Comparison of ENCODE assay signal across 13 cellular contexts in the genomic region with DNA sequence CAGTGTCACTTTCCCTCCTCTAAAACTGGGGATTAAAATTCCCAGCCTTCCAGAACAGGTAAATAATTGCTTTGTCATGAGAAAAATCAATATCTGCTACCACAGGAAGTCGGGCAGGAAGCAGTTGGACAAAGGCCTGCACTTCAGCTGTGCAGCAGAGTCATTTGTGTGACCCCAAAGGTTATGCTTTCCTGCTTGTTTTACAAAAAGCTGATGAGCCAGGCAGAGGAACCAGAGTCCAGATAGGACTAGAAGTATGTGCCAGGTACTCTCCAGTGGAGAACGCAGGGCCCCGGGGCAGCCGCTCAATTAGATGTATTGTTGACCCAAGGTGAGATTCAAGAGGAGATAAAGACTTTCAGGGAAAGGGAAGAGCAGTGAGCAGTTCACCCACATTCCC.
DNase-seq lines count a peak whose midpoint lies in the region; ATAC-seq, FAIRE-seq and TF ChIP-seq lines count a peak whose summit lies in the region.
"Had no signal": no experiment of that assay in that cellular context is flagged by ENCODE, and none has a peak within 500 bp of the region (broad histone marks: within the 10 kb centered on the region; RNA-seq: fewer than 3 reads in every experiment).

No MANE protein-coding gene starts in this region.

- H3K9me3 Mint-ChIP-seq in endothelial cell (ENCODE audit: unreplicated experiment), result no peaks in the 10 kb centered on the region

- peaks cover 19% of the 10 kb centered on the region for H3K4me1 Mint-ChIP-seq in endothelial cell (ENCODE audit: unreplicated experiment)

- no peaks in the 10 kb centered on the region for H3K36me3 ChIP-seq in ovary
- no peaks in the 10 kb centered on the region for H3K36me3 ChIP-seq in kidney (ENCODE audit: control insufficient read depth in 1 of 2, insufficient read depth in 2 of 2, low read length in 2 of 2)

- no peaks in the 10 kb centered on the region for H3K36me3 Mint-ChIP-seq in endothelial cell (ENCODE audit: low read depth, unreplicated experiment)

- no peak for FAIRE-seq in kidney (lab: Jason Lieb, UNC)
- FAIRE-seq: D721Med had no signal

- no peak for TF ChIP-seq EP300 in ovary (IDR thresholded peaks at IDR 0.05)

- TF ChIP-seq CTCF in endothelial cell (IDR thresholded peaks at IDR 0.05; ENCODE audit: unreplicated experiment) (no peak), ovary (IDR thresholded peaks at IDR 0.05) (no peak), kidney (IDR thresholded peaks at IDR 0.05; ENCODE audit: borderline replicate concordance, extremely low read depth, insufficient read depth) (no peak)

- H3K4me1 ChIP-seq in ovary (ENCODE audit: insufficient read depth) (no peaks in the 10 kb centered on the region), kidney (ENCODE audit: control insufficient read depth in 1 of 2, insufficient read depth in 1 of 2, low read depth in 1 of 2, low read length in 2 of 2) (no peaks in the 10 kb centered on the region)

- intact Hi-C loops in ovary (cut with DNase I) (no loop called here), kidney (cut with DNase I) (no loop called here)

- H3K27ac Mint-ChIP-seq in endothelial cell (ENCODE audit: unreplicated experiment), result peak overlapping the region; percentile 89

- DNase-seq in ELR (ENCODE audit: low read depth), result peak; percentile 79
- DNase-seq in NCI-H510A (lab: John Stamatoyannopoulos, UW), result peak; percentile 14
- peak; percentile 6 for DNase-seq in endothelial cell (ENCODE audit: low spot score)
- DNase-seq in ovary, result peak in 4 of 5 donors; percentile 21 to 51 (median 37)
- DNase-seq in kidney, result no peak
- DNase-seq in cerebellar cortex (ENCODE audit: low spot score), result no peak
- no peak for DNase-seq in activated T-cell treated with anti-CD3 and anti-CD28 coated beads for 4 hours
- DNase-seq: aorta, GOT3, midbrain, NCI-H1930 had no signal

- H3K27me3 Mint-ChIP-seq in endothelial cell (ENCODE audit: unreplicated experiment), result no peaks in the 10 kb centered on the region

- no peak for TF ChIP-seq POLR2A in ovary (IDR thresholded peaks at IDR 0.05)

- no peaks in the 10 kb centered on the region for H3K27me3 ChIP-seq in ovary

- ATAC-seq in GM18502 (IDR thresholded peaks at IDR 0.05; ENCODE audit: poor library complexity, unreplicated experiment), result no peak

- H3K9me3 ChIP-seq in ovary (no peaks in the 10 kb centered on the region), kidney (ENCODE audit: control insufficient read depth in 1 of 2, low read length in 2 of 2) (peaks cover 0 to 5% of the 10 kb centered on the region in 2 donors)

- no peak overlapping the region for H3K27ac ChIP-seq in ovary
- no peak overlapping the region for H3K27ac ChIP-seq in kidney (ENCODE audit: low read depth in 2 of 2, low read length in 2 of 2)

- WGBS in ovary, 3 donors, result 21 to 42% (median 22%) methylated on average over 4 of the region's 4 CpGs

- no peak overlapping the region for H3K9ac ChIP-seq in kidney (ENCODE audit: low read length in 2 of 2)

- H3K4me3 Mint-ChIP-seq in endothelial cell (ENCODE audit: unreplicated experiment), result peak overlapping the region; percentile 4

- H3K4me3 ChIP-seq in ovary, result no peak overlapping the region
- no peak overlapping the region for H3K4me3 ChIP-seq in kidney (ENCODE audit: low read length in 2 of 2)

Comparison
In these comparisons a context has a peak if more than half of its experiments do, and no peak if none do; other contexts are left out.
1. DNase-seq: peak in ELR (single experiment), NCI-H510A (single experiment), endothelial cell (single experiment) and ovary (4 of 5); none in kidney (single experiment), cerebellar cortex (single experiment) and activated T-cell treated with anti-CD3 and anti-CD28 coated beads for 4 hours (single experiment).